In genomic region chr16:88035292-88035691, GRCh38 we compare ENCODE assay signal across 22 cellular contexts.
DNase-seq lines count a peak whose midpoint lies in the region; ATAC-seq and TF ChIP-seq lines count a peak whose summit lies in the region.
"Had no signal": no experiment of that assay in that cellular context is flagged by ENCODE, and none has a peak within 500 bp of the region (broad histone marks: within the 10 kb centered on the region; RNA-seq: fewer than 3 reads in every experiment).

No MANE protein-coding gene starts in this region.

- H3K27ac ChIP-seq in brain microvascular endothelial cell: no peak overlapping the region
- no peak overlapping the region for H3K27ac ChIP-seq in mesenchymal stem cell (ENCODE audit: low read length, poor library complexity, severe bottlenecking)
- H3K27ac ChIP-seq: BLaER1, GM23248 had no signal

- H3K4me2 ChIP-seq in mesenchymal stem cell (ENCODE audit: low read length, poor library complexity, severe bottlenecking): no peak overlapping the region
- H3K4me2 ChIP-seq: BLaER1 had no signal

- H2AK5ac ChIP-seq in mesenchymal stem cell (ENCODE audit: low read length, severe bottlenecking): no peak overlapping the region

- WGBS in mesenchymal stem cell: 97% methylated on average over 14 of the region's 14 CpGs

- no peak overlapping the region for H2BK120ac ChIP-seq in mesenchymal stem cell (ENCODE audit: low read depth, low read length)

- no peak overlapping the region for H2BK12ac ChIP-seq in mesenchymal stem cell (ENCODE audit: low read length in 2 of 2)

- H3K9me3 Mint-ChIP-seq in activated naive CD8-positive, alpha-beta T cell treated with anti-CD3 and anti-CD28 coated beads for 36 hours: no peaks in the 10 kb centered on the region
- H3K9me3 Mint-ChIP-seq in activated naive CD8-positive, alpha-beta T cell treated with anti-CD3 and anti-CD28 coated beads, Interleukin-2, amount 50 U/mL, for 24 hours: no peaks in the 10 kb centered on the region
- H3K9me3 Mint-ChIP-seq: CD8-positive, alpha-beta T cell had no signal

- peaks cover 2% of the 10 kb centered on the region for H3K36me3 Mint-ChIP-seq in activated naive CD8-positive, alpha-beta T cell treated with anti-CD3 and anti-CD28 coated beads for 36 hours
- peaks cover 20% of the 10 kb centered on the region for H3K36me3 Mint-ChIP-seq in activated naive CD8-positive, alpha-beta T cell treated with anti-CD3 and anti-CD28 coated beads, Interleukin-2, amount 50 U/mL, for 24 hours (ENCODE audit: low read depth)

- H3K4me3 ChIP-seq in brain microvascular endothelial cell (ENCODE audit: low read depth, low read length): no peak overlapping the region
- no peak overlapping the region for H3K4me3 ChIP-seq in mesenchymal stem cell (ENCODE audit: insufficient read depth in 1 of 2, low read depth in 1 of 2, low read length in 2 of 2)
- H3K4me3 ChIP-seq: BLaER1, GM12878, GM23248 had no signal

- H3K79me1 ChIP-seq in mesenchymal stem cell (replicated peaks; ENCODE audit: low read length, poor library complexity, severe bottlenecking): peaks cover 8% of the 10 kb centered on the region

- H2BK15ac ChIP-seq in mesenchymal stem cell (ENCODE audit: low read depth, poor library complexity, severe bottlenecking): no peak overlapping the region

- no peak overlapping the region for H3K4me3 Mint-ChIP-seq in activated naive CD8-positive, alpha-beta T cell treated with anti-CD3 and anti-CD28 coated beads for 36 hours
- no peak overlapping the region for H3K4me3 Mint-ChIP-seq in activated naive CD8-positive, alpha-beta T cell treated with anti-CD3 and anti-CD28 coated beads, Interleukin-2, amount 50 U/mL, for 24 hours
- H3K4me3 Mint-ChIP-seq: CD8-positive, alpha-beta T cell had no signal

- DNase-seq in activated naive CD8-positive, alpha-beta T cell treated with anti-CD3 and anti-CD28 coated beads for 36 hours: no peak
- DNase-seq in activated naive CD8-positive, alpha-beta T cell treated with anti-CD3 and anti-CD28 coated beads, Interleukin-2, amount 50 U/mL, for 24 hours: no peak
- DNase-seq in brain microvascular endothelial cell (no peak), mesenchymal stem cell (peak; percentile 6), retina (no peak), glomerular visceral epithelial cell (ENCODE audit: extremely low spot score) (no peak)
- no peak for DNase-seq in activated T-cell treated with anti-CD3 and anti-CD28 coated beads, Interleukin-2, amount 50 U/mL, for 48 hours
- DNase-seq: 8988T; Calu3; CD8-positive, alpha-beta T cell; EL; GM23248; KG1; NCI-H1105 treated with DMSO at 0.1 percent for 48 hours; NCI-H187; NCI-H2227 treated with DMSO at 0.1 percent for 48 hours; NCI-H510A treated with DMSO at 0.1 percent for 48 hours; NCI-H774; SHP77 had no signal

- H4K91ac ChIP-seq in mesenchymal stem cell (ENCODE audit: low read length): no peak overlapping the region

- H2BK5ac ChIP-seq in mesenchymal stem cell (ENCODE audit: low read depth, low read length, poor library complexity, severe bottlenecking): no peak overlapping the region

- no peaks in the 10 kb centered on the region for H3K4me1 ChIP-seq in mesenchymal stem cell (ENCODE audit: control insufficient read depth, insufficient read depth, low read depth, low read length)
- H3K4me1 ChIP-seq: BLaER1 had no signal

- H3K14ac ChIP-seq in mesenchymal stem cell (ENCODE audit: low read length in 2 of 2): no peak overlapping the region

- no peak overlapping the region for H2AFZ ChIP-seq in mesenchymal stem cell (ENCODE audit: low read depth, low read length)
- H2AFZ ChIP-seq: GM23248 had no signal

- H3K36me3 ChIP-seq in brain microvascular endothelial cell (replicated peaks) (peaks cover 4% of the 10 kb centered on the region), mesenchymal stem cell (ENCODE audit: control insufficient read depth in 1 of 2, insufficient read depth in 2 of 2, low read depth in 1 of 2, low read length in 2 of 2) (peaks cover 27 to 49% of the 10 kb centered on the region in 2 experiments)

- in situ Hi-C loops in brain microvascular endothelial cell (cut with HindIII; ENCODE audit: low pct_ligation_motif_present, low sequenced_read_pairs): no loop called here

- peak overlapping the region; percentile 34 for H3K27ac Mint-ChIP-seq in activated naive CD8-positive, alpha-beta T cell treated with anti-CD3 and anti-CD28 coated beads for 36 hours
- no peak overlapping the region for H3K27ac Mint-ChIP-seq in activated naive CD8-positive, alpha-beta T cell treated with anti-CD3 and anti-CD28 coated beads, Interleukin-2, amount 50 U/mL, for 24 hours
- H3K27ac Mint-ChIP-seq: CD8-positive, alpha-beta T cell had no signal

- no peaks in the 10 kb centered on the region for H3K9me3 ChIP-seq in mesenchymal stem cell (ENCODE audit: control insufficient read depth, low read length)
- H3K9me3 ChIP-seq: BLaER1 had no signal

- peak; percentile 12 for TF ChIP-seq CTCF in brain microvascular endothelial cell (IDR thresholded peaks at IDR 0.05; ENCODE audit: low read depth, low read length, missing control alignments)

- H3K4me1 Mint-ChIP-seq in activated naive CD8-positive, alpha-beta T cell treated with anti-CD3 and anti-CD28 coated beads for 36 hours: no peaks in the 10 kb centered on the region
- no peaks in the 10 kb centered on the region for H3K4me1 Mint-ChIP-seq in activated naive CD8-positive, alpha-beta T cell treated with anti-CD3 and anti-CD28 coated beads, Interleukin-2, amount 50 U/mL, for 24 hours

- H3K27me3 ChIP-seq in brain microvascular endothelial cell (replicated peaks) (no peaks in the 10 kb centered on the region), mesenchymal stem cell (ENCODE audit: control insufficient read depth in 1 of 2, insufficient read depth in 1 of 2, low read length in 2 of 2) (no peaks in the 10 kb centered on the region)
- H3K27me3 ChIP-seq: BLaER1 had no signal

- no peak for ATAC-seq in activated naive CD8-positive, alpha-beta T cell treated with anti-CD3 and anti-CD28 coated beads, Interleukin-2, amount 50 U/mL, for 24 hours
- no peak for ATAC-seq in GM19463 (IDR thresholded peaks at IDR 0.05; ENCODE audit: unreplicated experiment)
- ATAC-seq: CD8-positive, alpha-beta T cell; GM12878 had no signal

- H3K23ac ChIP-seq in mesenchymal stem cell (ENCODE audit: low read length in 2 of 2): no peak overlapping the region

- no peak overlapping the region for H3K9ac ChIP-seq in mesenchymal stem cell (ENCODE audit: low read length)
- H3K9ac ChIP-seq: BLaER1, GM23248 had no signal

- H4K8ac ChIP-seq in mesenchymal stem cell (ENCODE audit: low read length): no peak overlapping the region

- no peak overlapping the region for H3K18ac ChIP-seq in mesenchymal stem cell (ENCODE audit: low read depth in 1 of 2, low read length in 2 of 2)

- no peak overlapping the region for H3K4ac ChIP-seq in mesenchymal stem cell (ENCODE audit: low read depth in 1 of 2, low read length in 2 of 2)

- H3K27me3 Mint-ChIP-seq in activated naive CD8-positive, alpha-beta T cell treated with anti-CD3 and anti-CD28 coated beads for 36 hours: no peaks in the 10 kb centered on the region
- H3K27me3 Mint-ChIP-seq in activated naive CD8-positive, alpha-beta T cell treated with anti-CD3 and anti-CD28 coated beads, Interleukin-2, amount 50 U/mL, for 24 hours: no peaks in the 10 kb centered on the region
